Comparison of ENCODE assay signal across 8 cellular contexts in the genomic region with DNA sequence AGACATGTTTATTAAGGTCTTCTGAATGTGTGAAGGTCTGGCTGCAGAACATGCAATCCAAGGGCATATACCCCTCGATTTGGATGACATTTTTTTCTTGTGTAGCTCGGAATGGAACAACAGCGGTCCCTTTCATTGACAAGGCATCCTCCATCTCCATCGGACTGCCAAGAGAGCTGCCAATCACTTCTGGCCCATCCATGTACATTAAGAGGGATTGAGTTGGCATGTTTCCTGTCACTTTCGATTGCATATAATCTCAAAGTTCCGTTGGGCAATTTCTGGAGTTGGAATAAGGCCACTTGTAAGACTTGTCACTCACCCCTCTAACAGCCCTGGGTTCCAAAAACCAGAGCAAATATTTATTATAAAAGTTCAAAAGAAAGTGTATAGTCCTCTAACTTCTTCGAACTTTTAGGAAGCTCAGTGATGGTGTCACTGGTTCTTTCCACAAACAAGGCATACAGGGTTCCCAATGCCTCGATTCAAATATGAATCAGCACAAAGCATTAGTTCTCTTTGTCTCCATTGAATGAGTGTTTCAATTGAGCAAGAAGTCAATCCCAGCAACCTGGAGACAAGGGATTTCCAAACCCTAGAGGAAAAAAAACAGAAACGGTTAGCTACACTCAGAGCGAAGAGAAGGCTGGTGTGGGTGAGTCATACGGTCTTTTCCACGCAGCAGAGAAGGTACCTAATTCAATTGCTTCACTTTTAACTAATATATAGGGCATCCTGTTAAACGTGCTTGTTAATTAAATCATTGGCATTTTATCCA. TPM values are rescaled to one million over a fixed set of nuclear protein-coding genes. Genes with fewer than 3 reads are reported as not detected.
DNase-seq lines count a peak whose midpoint lies in the region; ATAC-seq and TF ChIP-seq lines count a peak whose summit lies in the region.

No MANE protein-coding gene starts in this region.

- CTCF ChIA-PET in CD4-positive, alpha-beta T cell (lab: Charles Lee): interaction anchor here (0.8 to 1.9 kb wide), 3 partner anchors 14 to 333 kb away, joined by 3 to 7 read pairs (median 4); no protein-coding TSS in a partner anchor
- CTCF ChIA-PET in activated CD8-positive, alpha-beta memory T cell treated with anti-CD3 and anti-CD28 coated beads, Interleukin-2, amount 10 ng/mL, durations not matched to agents 7 days and 5 days (lab: Charles Lee): interaction anchor here (1.0 to 7.3 kb wide), 11 partner anchors 9 to 358 kb away, joined by 3 to 78 read pairs (median 4); partner anchors contain the start of gene ZNF217

- peaks cover 93% of the 10 kb centered on the region for H3K4me1 Mint-ChIP-seq in CD4-positive, alpha-beta T cell (ENCODE audit: low read depth)
- H3K4me1 Mint-ChIP-seq in activated CD8-positive, alpha-beta memory T cell treated with anti-CD3 and anti-CD28 coated beads, Interleukin-2, amount 10 ng/mL, durations not matched to agents 7 days and 5 days: peaks cover 70% of the 10 kb centered on the region

- no peaks in the 10 kb centered on the region for H3K27me3 Mint-ChIP-seq in CD4-positive, alpha-beta T cell
- no peaks in the 10 kb centered on the region for H3K27me3 Mint-ChIP-seq in activated CD8-positive, alpha-beta memory T cell treated with anti-CD3 and anti-CD28 coated beads, Interleukin-2, amount 10 ng/mL, durations not matched to agents 7 days and 5 days

- H3K27ac Mint-ChIP-seq in CD4-positive, alpha-beta T cell: peak overlapping the region; percentile 100
- peak overlapping the region; percentile 88 for H3K27ac Mint-ChIP-seq in activated CD8-positive, alpha-beta memory T cell treated with anti-CD3 and anti-CD28 coated beads, Interleukin-2, amount 10 ng/mL, durations not matched to agents 7 days and 5 days

- DNase-seq in CD4-positive, alpha-beta T cell: peak in 6 of 10 experiments; percentile 30 to 42 (median 36)
- DNase-seq in activated CD8-positive, alpha-beta memory T cell treated with anti-CD3 and anti-CD28 coated beads, Interleukin-2, amount 10 ng/mL, durations not matched to agents 7 days and 5 days: peak; percentile 70
- DNase-seq in foreskin melanocyte (peak; percentile 46), sciatic nerve (ENCODE audit: low spot score) (no peak), globus pallidus (ENCODE audit: low spot score) (no peak), NCI-H510A treated with DMSO at 0.1 percent for 48 hours (lab: John Stamatoyannopoulos, UW) (no peak)

- ATAC-seq in CD4-positive, alpha-beta T cell (ENCODE audit: poor library complexity): peak; percentile 63
- ATAC-seq in activated CD8-positive, alpha-beta memory T cell treated with anti-CD3 and anti-CD28 coated beads, Interleukin-2, amount 10 ng/mL, durations not matched to agents 7 days and 5 days: peak; percentile 52
- peak; percentile 61 for ATAC-seq in sciatic nerve
- no peak for ATAC-seq in HG03135 (IDR thresholded peaks at IDR 0.05; ENCODE audit: unreplicated experiment)

- peak overlapping the region; percentile 68 for H3K27ac ChIP-seq in CD4-positive, alpha-beta T cell (ENCODE audit: low read depth, low read length)
- H3K27ac ChIP-seq in KOPT-K1 (ENCODE audit: low read depth, low read length, poor library complexity, severe bottlenecking): peak overlapping the region; percentile 20

- H3K36me3 ChIP-seq in KOPT-K1 (ENCODE audit: insufficient read depth, low read length): peaks cover 52% of the 10 kb centered on the region

- no peaks in the 10 kb centered on the region for H3K9me3 Mint-ChIP-seq in CD4-positive, alpha-beta T cell
- no peaks in the 10 kb centered on the region for H3K9me3 Mint-ChIP-seq in activated CD8-positive, alpha-beta memory T cell treated with anti-CD3 and anti-CD28 coated beads, Interleukin-2, amount 10 ng/mL, durations not matched to agents 7 days and 5 days (ENCODE audit: low read depth)

- TF ChIP-seq CTCF in CD4-positive, alpha-beta T cell (IDR thresholded peaks at IDR 0.05): no peak

- H3K27me3 ChIP-seq in CD4-positive, alpha-beta T cell (ENCODE audit: control insufficient read depth, insufficient read depth, low read length): no peaks in the 10 kb centered on the region

- H3K9me3 ChIP-seq in CD4-positive, alpha-beta T cell (ENCODE audit: control insufficient read depth, low read length): no peaks in the 10 kb centered on the region
- H3K9me3 ChIP-seq in KOPT-K1 (ENCODE audit: insufficient read depth, low read length, poor library complexity, severe bottlenecking): no peaks in the 10 kb centered on the region

- POLR2A ChIA-PET in CD4-positive, alpha-beta T cell (lab: Charles Lee): interaction anchor here (0.6 to 6.8 kb wide), 13 partner anchors 11 to 352 kb away, joined by 3 to 95 read pairs (median 6); partner anchors contain the start of gene ZNF217

- intact Hi-C loops in CD4-positive, alpha-beta T cell (cut with DNase I, micrococcal nuclease): loop anchor here (1.0 to 5.0 kb wide), 3 partner anchors 10 to 40 kb away; partner anchors contain the start of gene ZNF217 (in 1 of the 2)
- intact Hi-C loops in sciatic nerve (cut with DNase I): no loop called here

- peaks cover 59% of the 10 kb centered on the region for H3K36me3 Mint-ChIP-seq in CD4-positive, alpha-beta T cell (ENCODE audit: low read depth)
- peaks cover 59% of the 10 kb centered on the region for H3K36me3 Mint-ChIP-seq in activated CD8-positive, alpha-beta memory T cell treated with anti-CD3 and anti-CD28 coated beads, Interleukin-2, amount 10 ng/mL, durations not matched to agents 7 days and 5 days

- H3K4me3 Mint-ChIP-seq in CD4-positive, alpha-beta T cell: peak overlapping the region; percentile 83
- peak overlapping the region; percentile 89 for H3K4me3 Mint-ChIP-seq in activated CD8-positive, alpha-beta memory T cell treated with anti-CD3 and anti-CD28 coated beads, Interleukin-2, amount 10 ng/mL, durations not matched to agents 7 days and 5 days

RNA-seq across cellular contexts. Expression of gene ZNF217, which starts 10.9 kb away (rescaled TPM):
- 10 to 100 TPM; 83.5 to 87.4 TPM for total RNA-seq in CD4-positive, alpha-beta T cell
- 10 to 100 TPM; 80.2 to 81.9 TPM for total RNA-seq in activated CD8-positive, alpha-beta memory T cell treated with anti-CD3 and anti-CD28 coated beads, Interleukin-2, amount 10 ng/mL, durations not matched to agents 7 days and 5 days
- 34.9 TPM for total RNA-seq in sciatic nerve

Comparison
In these comparisons a context has a peak if more than half of its experiments do, and no peak if none do; other contexts are left out.
1. DNase-seq: peak in CD4-positive, alpha-beta T cell (6 of 10), activated CD8-positive, alpha-beta memory T cell treated with anti-CD3 and anti-CD28 coated beads, Interleukin-2, amount 10 ng/mL, durations not matched to agents 7 days and 5 days (single experiment) and foreskin melanocyte (single experiment); none in sciatic nerve (single experiment), globus pallidus (single experiment) and NCI-H510A treated with DMSO at 0.1 percent for 48 hours (single experiment).